Comparison of ENCODE assay signal across 1 cellular context in genomic region chr7:2507917-2508306, GRCh38.
TF ChIP-seq lines count a peak whose summit lies in the region.

No MANE protein-coding gene starts in this region.

TF ChIP-seq in HepG2, 621 proteins besides CTCF, POLR2A, EP300 and RAD21:
- TF ChIP-seq, protein P1, sequence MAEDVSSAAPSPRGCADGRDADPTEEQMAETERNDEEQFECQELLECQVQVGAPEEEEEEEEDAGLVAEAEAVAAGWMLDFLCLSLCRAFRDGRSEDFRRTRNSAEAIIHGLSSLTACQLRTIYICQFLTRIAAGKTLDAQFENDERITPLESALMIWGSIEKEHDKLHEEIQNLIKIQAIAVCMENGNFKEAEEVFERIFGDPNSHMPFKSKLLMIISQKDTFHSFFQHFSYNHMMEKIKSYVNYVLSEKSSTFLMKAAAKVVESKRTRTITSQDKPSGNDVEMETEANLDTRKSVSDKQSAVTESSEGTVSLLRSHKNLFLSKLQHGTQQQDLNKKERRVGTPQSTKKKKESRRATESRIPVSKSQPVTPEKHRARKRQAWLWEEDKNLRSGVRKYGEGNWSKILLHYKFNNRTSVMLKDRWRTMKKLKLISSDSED (CRISPR knock-in tag; IDR thresholded peaks at IDR 0.05) = no peak
- TF ChIP-seq, protein P2, sequence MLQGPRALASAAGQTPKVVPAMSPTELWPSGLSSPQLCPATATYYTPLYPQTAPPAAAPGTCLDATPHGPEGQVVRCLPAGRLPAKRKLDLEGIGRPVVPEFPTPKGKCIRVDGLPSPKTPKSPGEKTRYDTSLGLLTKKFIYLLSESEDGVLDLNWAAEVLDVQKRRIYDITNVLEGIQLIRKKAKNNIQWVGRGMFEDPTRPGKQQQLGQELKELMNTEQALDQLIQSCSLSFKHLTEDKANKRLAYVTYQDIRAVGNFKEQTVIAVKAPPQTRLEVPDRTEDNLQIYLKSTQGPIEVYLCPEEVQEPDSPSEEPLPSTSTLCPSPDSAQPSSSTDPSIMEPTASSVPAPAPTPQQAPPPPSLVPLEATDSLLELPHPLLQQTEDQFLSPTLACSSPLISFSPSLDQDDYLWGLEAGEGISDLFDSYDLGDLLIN (CRISPR knock-in tag; IDR thresholded peaks at IDR 0.05; ENCODE audit: borderline replicate concordance) = no peak
- no peak for TF ChIP-seq NFRKB (IDR thresholded peaks at IDR 0.05)
- no peak for TF ChIP-seq SNRNP70 (IDR thresholded peaks at IDR 0.05; ENCODE audit: low read depth, low read length)
- TF ChIP-seq ZNF281 (CRISPR knock-in tag; IDR thresholded peaks at IDR 0.05; ENCODE audit: borderline replicate concordance) = no peak
- TF ChIP-seq ZNF549 (CRISPR knock-in tag; IDR thresholded peaks at IDR 0.05) = no peak
- peak; percentile 74 for TF ChIP-seq ZFP36 (IDR thresholded peaks at IDR 0.05; ENCODE audit: borderline replicate concordance, low read depth, low read length, partially characterized antibody)
- TF ChIP-seq ZNF768 (CRISPR knock-in tag; IDR thresholded peaks at IDR 0.05) = peak; percentile 12; the same call in 1 of the 2 replicates
- TF ChIP-seq SYNCRIP (IDR thresholded peaks at IDR 0.05; ENCODE audit: insufficient read depth, low read depth, low read length) = no peak
- no peak for TF ChIP-seq ZNF773 (CRISPR knock-in tag; IDR thresholded peaks at IDR 0.05; ENCODE audit: borderline replicate concordance)
